21 cellular contexts compared by ENCODE assay signal in the genomic region with DNA sequence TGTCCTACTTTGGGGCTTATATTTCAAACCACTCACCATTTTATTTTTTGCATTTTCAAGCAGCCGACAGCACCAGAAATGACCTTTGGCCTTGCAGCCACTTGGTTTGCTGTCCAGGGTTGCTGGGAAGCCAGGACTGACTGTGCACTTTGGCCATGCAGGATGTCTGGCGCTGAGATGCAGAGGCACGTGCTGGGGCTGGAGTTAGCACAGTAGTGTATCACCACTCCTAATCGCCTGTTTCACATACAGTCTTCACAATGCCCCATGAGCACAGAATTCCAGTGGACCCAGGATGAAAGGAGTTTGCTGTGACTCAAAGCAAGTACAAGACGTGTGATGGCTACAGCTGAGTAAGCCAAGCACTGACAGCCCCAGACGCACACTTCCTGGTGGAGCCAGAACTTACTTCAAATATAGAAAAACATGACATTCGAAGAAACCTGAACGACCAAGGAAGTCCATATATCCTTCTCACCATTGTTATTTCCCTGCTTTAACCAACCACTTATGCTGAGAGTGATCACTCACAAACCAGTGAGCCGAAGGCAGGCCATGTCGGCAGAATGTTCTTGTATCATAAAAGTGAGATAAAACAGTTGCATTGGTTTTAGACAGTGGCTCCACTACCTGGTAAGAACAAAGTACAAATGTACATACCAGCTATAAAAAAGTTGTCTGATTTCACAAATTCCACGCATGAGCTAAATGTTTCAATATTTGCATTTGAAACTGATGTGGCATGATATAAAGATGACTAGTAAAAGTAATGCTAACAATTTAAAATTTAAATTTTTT. TPM values are rescaled to one million over a fixed set of nuclear protein-coding genes. Genes with fewer than 3 reads are reported as not detected.
"Had no signal": no experiment of that assay in that cellular context is flagged by ENCODE, and none has a peak within 500 bp of the region (broad histone marks: within the 10 kb centered on the region; RNA-seq: fewer than 3 reads in every experiment).

No MANE protein-coding gene starts in this region.

- ATAC-seq: activated CD8-positive, alpha-beta memory T cell treated with anti-CD3 and anti-CD28 coated beads, Interleukin-2, amount 10 ng/mL, durations not matched to agents 7 days and 5 days; left ventricle myocardium superior; natural killer cell; stimulated activated naive CD8-positive, alpha-beta T cell treated with anti-CD3 and anti-CD28 coated beads, Interleukin-15, Interleukin-2, amounts not matched to agents 100 U/mL and 50 U/mL, for 24 hours had no signal

- H2AFZ ChIP-seq: parathyroid adenoma had no signal

- FAIRE-seq: islet of Langerhans, urothelium cell line had no signal

- H3K27ac ChIP-seq: cardiac muscle cell, parathyroid adenoma, tibial artery had no signal

- DNase-seq: activated B cell treated with CpG ODN at 0.5 μM for 24 hours; activated CD4-positive, alpha-beta memory T cell treated with anti-CD3 and anti-CD28 coated beads, Interleukin-2, amount 10 ng/mL, durations not matched to agents 7 days and 5 days; activated CD4-positive, alpha-beta T cell treated with anti-CD3 and anti-CD28 coated beads for 48 hours; activated CD8-positive, alpha-beta memory T cell treated with anti-CD3 and anti-CD28 coated beads, Interleukin-2, amount 10 ng/mL, durations not matched to agents 7 days and 5 days; dermis blood vessel endothelial cell; effector memory CD4-positive, alpha-beta T cell; foreskin fibroblast; hippocampal formation; left ventricle myocardium superior; natural killer cell; retina; stimulated activated CD4-positive, alpha-beta T cell treated with anti-CD3 and anti-CD28 coated beads, Interleukin-2, amount 100 ng/mL, for 24 hours; stimulated activated naive CD8-positive, alpha-beta T cell treated with anti-CD3 and anti-CD28 coated beads, Interleukin-15, Interleukin-2, amounts not matched to agents 100 U/mL and 50 U/mL, for 24 hours; substantia nigra; tibial artery had no signal

- H3K9ac ChIP-seq: parathyroid adenoma had no signal

- H3K36me3 ChIP-seq: cardiac muscle cell, tibial artery had no signal

- H3K4me1 ChIP-seq: parathyroid adenoma had no signal

- H3K4me3 Mint-ChIP-seq: activated B cell treated with CpG ODN at 0.5 μM for 24 hours; activated CD4-positive, alpha-beta memory T cell treated with anti-CD3 and anti-CD28 coated beads, Interleukin-2, amount 10 ng/mL, durations not matched to agents 7 days and 5 days; activated CD8-positive, alpha-beta memory T cell treated with anti-CD3 and anti-CD28 coated beads, Interleukin-2, amount 10 ng/mL, durations not matched to agents 7 days and 5 days; activated naive CD8-positive, alpha-beta T cell; memory B cell; natural killer cell had no signal

- H3K79me2 ChIP-seq: parathyroid adenoma had no signal

- H3K9me3 ChIP-seq: tibial artery had no signal

- H3K27ac Mint-ChIP-seq: activated B cell treated with CpG ODN at 0.5 μM for 24 hours; activated CD4-positive, alpha-beta memory T cell treated with anti-CD3 and anti-CD28 coated beads, Interleukin-2, amount 10 ng/mL, durations not matched to agents 7 days and 5 days; activated CD8-positive, alpha-beta memory T cell treated with anti-CD3 and anti-CD28 coated beads, Interleukin-2, amount 10 ng/mL, durations not matched to agents 7 days and 5 days; activated naive CD8-positive, alpha-beta T cell; memory B cell; natural killer cell had no signal

- H3K4me3 ChIP-seq: cardiac muscle cell, tibial artery had no signal

- H3K27me3 ChIP-seq: cardiac muscle cell, tibial artery had no signal

- H3K36me3 Mint-ChIP-seq: memory B cell, natural killer cell had no signal

- H3K9me3 Mint-ChIP-seq: activated CD4-positive, alpha-beta memory T cell treated with anti-CD3 and anti-CD28 coated beads, Interleukin-2, amount 10 ng/mL, durations not matched to agents 7 days and 5 days; natural killer cell had no signal

RNA-seq across cellular contexts. Expression of a gene that starts 16.0 kb away (rescaled TPM):
- total RNA-seq: activated B cell treated with CpG ODN at 0.5 μM for 24 hours; activated CD4-positive, alpha-beta memory T cell treated with anti-CD3 and anti-CD28 coated beads, Interleukin-2, amount 10 ng/mL, durations not matched to agents 7 days and 5 days; activated CD8-positive, alpha-beta memory T cell treated with anti-CD3 and anti-CD28 coated beads, Interleukin-2, amount 10 ng/mL, durations not matched to agents 7 days and 5 days; dermis blood vessel endothelial cell had no signal
